1 cellular context compared by ENCODE assay signal in genomic region chr7:104096683-104097082, GRCh38.
TF ChIP-seq lines count a peak whose summit lies in the region.

No MANE protein-coding gene starts in this region.

TF ChIP-seq in HepG2, 621 proteins besides CTCF, POLR2A, EP300 and RAD21 (continued from another document and continues in another):
- TF ChIP-seq MLXIP (CRISPR knock-in tag; IDR thresholded peaks at IDR 0.05; ENCODE audit: borderline replicate concordance) (no peak), SRSF1 (optimal IDR thresholded peaks at IDR 0.05; ENCODE audit: low read depth, low read length) (no peak), ZNF556 (CRISPR knock-in tag; IDR thresholded peaks at IDR 0.05; ENCODE audit: borderline replicate concordance) (no peak), ZNF660 (CRISPR knock-in tag; IDR thresholded peaks at IDR 0.05; ENCODE audit: borderline replicate concordance, low read depth) (no peak), GTF3A (CRISPR knock-in tag; conservative IDR thresholded peaks at IDR 0.05) (no peak), POGK (CRISPR knock-in tag; conservative IDR thresholded peaks at IDR 0.05) (no peak), SETDB1 (CRISPR knock-in tag; IDR thresholded peaks at IDR 0.05; ENCODE audit: borderline replicate concordance) (no peak), CHD4 (IDR thresholded peaks at IDR 0.05; ENCODE audit: borderline replicate concordance, low read length) (no peak), ZNF577 (CRISPR knock-in tag; IDR thresholded peaks at IDR 0.05; ENCODE audit: borderline replicate concordance, low read depth) (no peak), GATAD2A (CRISPR knock-in tag; IDR thresholded peaks at IDR 0.05) (0 out of 2 replicates have a peak, but pooled peaks have one; percentile 31), MATR3 (CRISPR knock-in tag; IDR thresholded peaks at IDR 0.05) (no peak), ZNF251 (CRISPR knock-in tag; IDR thresholded peaks at IDR 0.05) (no peak), ZFP62 (CRISPR knock-in tag; IDR thresholded peaks at IDR 0.05) (no peak), NBN (conservative IDR thresholded peaks at IDR 0.05) (no peak), SMAD9 (CRISPR knock-in tag; IDR thresholded peaks at IDR 0.05) (no peak), HMGA1 (CRISPR knock-in tag; conservative IDR thresholded peaks at IDR 0.05) (no peak), ELF3 (CRISPR knock-in tag; IDR thresholded peaks at IDR 0.05) (no peak), PITX1 (CRISPR knock-in tag; IDR thresholded peaks at IDR 0.05) (no peak), PCBP2 (optimal IDR thresholded peaks at IDR 0.05; ENCODE audit: low read depth, low read length, poor library complexity, severe bottlenecking) (no peak), SOX13 (IDR thresholded peaks at IDR 0.05) (no peak), SOX13 (CRISPR knock-in tag; conservative IDR thresholded peaks at IDR 0.05 in 1 of 2, IDR thresholded peaks at IDR 0.05 in 1 of 2) (peak in 1 of 2 experiments; percentile 45; a peak in 2 of 4 replicates), TARDBP (CRISPR knock-in tag; IDR thresholded peaks at IDR 0.05) (no peak), ATF5 (CRISPR knock-in tag; IDR thresholded peaks at IDR 0.05; ENCODE audit: low read depth) (no peak), MED13 (CRISPR knock-in tag; IDR thresholded peaks at IDR 0.05) (no peak), FOXA3 (CRISPR knock-in tag; IDR thresholded peaks at IDR 0.05) (peak; percentile 41; the same call in 1 of the 2 replicates), SOX6 (IDR thresholded peaks at IDR 0.05) (no peak), SOX6 (CRISPR knock-in tag; IDR thresholded peaks at IDR 0.05) (peak; percentile 19; the same call in 1 of the 2 replicates), GABPB1 (CRISPR knock-in tag; IDR thresholded peaks at IDR 0.05) (no peak), ZNF776 (CRISPR knock-in tag; IDR thresholded peaks at IDR 0.05) (no peak), SNRNP70 (IDR thresholded peaks at IDR 0.05; ENCODE audit: low read depth, low read length) (no peak), BORCS8-MEF2B (CRISPR knock-in tag; IDR thresholded peaks at IDR 0.05) (no peak), STAG1 (CRISPR knock-in tag; IDR thresholded peaks at IDR 0.05) (peak; percentile 85), ZNF468 (CRISPR knock-in tag; IDR thresholded peaks at IDR 0.05) (no peak), SP140L (CRISPR knock-in tag; IDR thresholded peaks at IDR 0.05; ENCODE audit: borderline replicate concordance) (0 out of 2 replicates have a peak, but pooled peaks have one; percentile 47), FOXJ3 (CRISPR knock-in tag; IDR thresholded peaks at IDR 0.05; ENCODE audit: borderline replicate concordance) (no peak), NFE2 (CRISPR knock-in tag; IDR thresholded peaks at IDR 0.05) (no peak), RBAK (CRISPR knock-in tag; IDR thresholded peaks at IDR 0.05) (no peak), JUND (CRISPR knock-in tag; IDR thresholded peaks at IDR 0.05) (no peak), CEBPG (CRISPR knock-in tag; IDR thresholded peaks at IDR 0.05) (peak; percentile 18; the same call in 1 of the 2 replicates)
- TF ChIP-seq, protein P1, sequence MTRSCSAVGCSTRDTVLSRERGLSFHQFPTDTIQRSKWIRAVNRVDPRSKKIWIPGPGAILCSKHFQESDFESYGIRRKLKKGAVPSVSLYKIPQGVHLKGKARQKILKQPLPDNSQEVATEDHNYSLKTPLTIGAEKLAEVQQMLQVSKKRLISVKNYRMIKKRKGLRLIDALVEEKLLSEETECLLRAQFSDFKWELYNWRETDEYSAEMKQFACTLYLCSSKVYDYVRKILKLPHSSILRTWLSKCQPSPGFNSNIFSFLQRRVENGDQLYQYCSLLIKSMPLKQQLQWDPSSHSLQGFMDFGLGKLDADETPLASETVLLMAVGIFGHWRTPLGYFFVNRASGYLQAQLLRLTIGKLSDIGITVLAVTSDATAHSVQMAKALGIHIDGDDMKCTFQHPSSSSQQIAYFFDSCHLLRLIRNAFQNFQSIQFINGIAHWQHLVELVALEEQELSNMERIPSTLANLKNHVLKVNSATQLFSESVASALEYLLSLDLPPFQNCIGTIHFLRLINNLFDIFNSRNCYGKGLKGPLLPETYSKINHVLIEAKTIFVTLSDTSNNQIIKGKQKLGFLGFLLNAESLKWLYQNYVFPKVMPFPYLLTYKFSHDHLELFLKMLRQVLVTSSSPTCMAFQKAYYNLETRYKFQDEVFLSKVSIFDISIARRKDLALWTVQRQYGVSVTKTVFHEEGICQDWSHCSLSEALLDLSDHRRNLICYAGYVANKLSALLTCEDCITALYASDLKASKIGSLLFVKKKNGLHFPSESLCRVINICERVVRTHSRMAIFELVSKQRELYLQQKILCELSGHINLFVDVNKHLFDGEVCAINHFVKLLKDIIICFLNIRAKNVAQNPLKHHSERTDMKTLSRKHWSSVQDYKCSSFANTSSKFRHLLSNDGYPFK (CRISPR knock-in tag; IDR thresholded peaks at IDR 0.05; ENCODE audit: borderline replicate concordance), result no peak
- TF ChIP-seq, protein P2, sequence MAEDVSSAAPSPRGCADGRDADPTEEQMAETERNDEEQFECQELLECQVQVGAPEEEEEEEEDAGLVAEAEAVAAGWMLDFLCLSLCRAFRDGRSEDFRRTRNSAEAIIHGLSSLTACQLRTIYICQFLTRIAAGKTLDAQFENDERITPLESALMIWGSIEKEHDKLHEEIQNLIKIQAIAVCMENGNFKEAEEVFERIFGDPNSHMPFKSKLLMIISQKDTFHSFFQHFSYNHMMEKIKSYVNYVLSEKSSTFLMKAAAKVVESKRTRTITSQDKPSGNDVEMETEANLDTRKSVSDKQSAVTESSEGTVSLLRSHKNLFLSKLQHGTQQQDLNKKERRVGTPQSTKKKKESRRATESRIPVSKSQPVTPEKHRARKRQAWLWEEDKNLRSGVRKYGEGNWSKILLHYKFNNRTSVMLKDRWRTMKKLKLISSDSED (CRISPR knock-in tag; IDR thresholded peaks at IDR 0.05), result no peak
- TF ChIP-seq, protein P3, sequence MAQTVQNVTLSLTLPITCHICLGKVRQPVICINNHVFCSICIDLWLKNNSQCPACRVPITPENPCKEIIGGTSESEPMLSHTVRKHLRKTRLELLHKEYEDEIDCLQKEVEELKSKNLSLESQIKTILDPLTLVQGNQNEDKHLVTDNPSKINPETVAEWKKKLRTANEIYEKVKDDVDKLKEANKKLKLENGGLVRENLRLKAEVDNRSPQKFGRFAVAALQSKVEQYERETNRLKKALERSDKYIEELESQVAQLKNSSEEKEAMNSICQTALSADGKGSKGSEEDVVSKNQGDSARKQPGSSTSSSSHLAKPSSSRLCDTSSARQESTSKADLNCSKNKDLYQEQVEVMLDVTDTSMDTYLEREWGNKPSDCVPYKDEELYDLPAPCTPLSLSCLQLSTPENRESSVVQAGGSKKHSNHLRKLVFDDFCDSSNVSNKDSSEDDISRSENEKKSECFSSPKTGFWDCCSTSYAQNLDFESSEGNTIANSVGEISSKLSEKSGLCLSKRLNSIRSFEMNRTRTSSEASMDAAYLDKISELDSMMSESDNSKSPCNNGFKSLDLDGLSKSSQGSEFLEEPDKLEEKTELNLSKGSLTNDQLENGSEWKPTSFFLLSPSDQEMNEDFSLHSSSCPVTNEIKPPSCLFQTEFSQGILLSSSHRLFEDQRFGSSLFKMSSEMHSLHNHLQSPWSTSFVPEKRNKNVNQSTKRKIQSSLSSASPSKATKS (CRISPR knock-in tag; IDR thresholded peaks at IDR 0.05), result no peak
- TF ChIP-seq, protein P4, sequence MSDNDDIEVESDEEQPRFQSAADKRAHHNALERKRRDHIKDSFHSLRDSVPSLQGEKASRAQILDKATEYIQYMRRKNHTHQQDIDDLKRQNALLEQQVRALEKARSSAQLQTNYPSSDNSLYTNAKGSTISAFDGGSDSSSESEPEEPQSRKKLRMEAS (IDR thresholded peaks at IDR 0.05), result 0 out of 2 replicates have a peak, but pooled peaks have one; percentile 31
- TF ChIP-seq, protein P5, sequence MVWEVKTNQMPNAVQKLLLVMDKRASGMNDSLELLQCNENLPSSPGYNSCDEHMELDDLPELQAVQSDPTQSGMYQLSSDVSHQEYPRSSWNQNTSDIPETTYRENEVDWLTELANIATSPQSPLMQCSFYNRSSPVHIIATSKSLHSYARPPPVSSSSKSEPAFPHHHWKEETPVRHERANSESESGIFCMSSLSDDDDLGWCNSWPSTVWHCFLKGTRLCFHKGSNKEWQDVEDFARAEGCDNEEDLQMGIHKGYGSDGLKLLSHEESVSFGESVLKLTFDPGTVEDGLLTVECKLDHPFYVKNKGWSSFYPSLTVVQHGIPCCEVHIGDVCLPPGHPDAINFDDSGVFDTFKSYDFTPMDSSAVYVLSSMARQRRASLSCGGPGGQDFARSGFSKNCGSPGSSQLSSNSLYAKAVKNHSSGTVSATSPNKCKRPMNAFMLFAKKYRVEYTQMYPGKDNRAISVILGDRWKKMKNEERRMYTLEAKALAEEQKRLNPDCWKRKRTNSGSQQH (CRISPR knock-in tag; IDR thresholded peaks at IDR 0.05; ENCODE audit: low read depth), result peak; percentile 35; the same call in 1 of the 2 replicates
- TF ChIP-seq, protein P6, sequence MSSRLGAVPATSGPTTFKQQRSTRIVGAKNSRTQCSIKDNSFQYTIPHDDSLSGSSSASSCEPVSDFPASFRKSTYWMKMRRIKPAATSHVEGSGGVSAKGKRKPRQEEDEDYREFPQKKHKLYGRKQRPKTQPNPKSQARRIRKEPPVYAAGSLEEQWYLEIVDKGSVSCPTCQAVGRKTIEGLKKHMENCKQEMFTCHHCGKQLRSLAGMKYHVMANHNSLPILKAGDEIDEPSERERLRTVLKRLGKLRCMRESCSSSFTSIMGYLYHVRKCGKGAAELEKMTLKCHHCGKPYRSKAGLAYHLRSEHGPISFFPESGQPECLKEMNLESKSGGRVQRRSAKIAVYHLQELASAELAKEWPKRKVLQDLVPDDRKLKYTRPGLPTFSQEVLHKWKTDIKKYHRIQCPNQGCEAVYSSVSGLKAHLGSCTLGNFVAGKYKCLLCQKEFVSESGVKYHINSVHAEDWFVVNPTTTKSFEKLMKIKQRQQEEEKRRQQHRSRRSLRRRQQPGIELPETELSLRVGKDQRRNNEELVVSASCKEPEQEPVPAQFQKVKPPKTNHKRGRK (CRISPR knock-in tag; IDR thresholded peaks at IDR 0.05), result no peak
